ENCODE assay signal across 11 cellular contexts in the genomic region with DNA sequence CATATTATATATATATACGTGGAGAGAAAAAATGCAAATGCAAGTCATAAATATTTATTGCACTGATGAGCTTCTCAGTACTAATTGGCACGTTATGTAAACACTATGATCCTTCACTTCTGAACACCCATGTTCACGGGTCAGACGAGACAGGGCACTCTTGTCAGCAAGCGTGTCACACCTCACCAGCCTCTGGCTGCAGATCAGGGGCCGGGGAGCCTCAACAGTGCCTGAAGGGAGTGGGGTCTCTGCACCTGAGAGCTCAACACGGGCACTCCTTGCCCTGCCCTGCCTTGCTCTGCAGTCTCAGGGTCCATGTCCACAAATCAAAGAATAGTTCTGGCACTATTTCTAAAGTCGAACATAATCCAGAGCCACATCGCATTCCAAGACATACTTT. TPM values are rescaled to one million over a fixed set of nuclear protein-coding genes. Genes with fewer than 3 reads are reported as not detected.
DNase-seq lines count a peak whose midpoint lies in the region; ATAC-seq, FAIRE-seq and TF ChIP-seq lines count a peak whose summit lies in the region.
"Had no signal": no experiment of that assay in that cellular context is flagged by ENCODE, and none has a peak within 500 bp of the region (broad histone marks: within the 10 kb centered on the region; RNA-seq: fewer than 3 reads in every experiment).

No MANE protein-coding gene starts in this region.

- H3K36me3 ChIP-seq in mesenchymal stem cell (ENCODE audit: control insufficient read depth in 1 of 2, insufficient read depth in 2 of 2, low read depth in 1 of 2, low read length in 2 of 2) (no peaks in the 10 kb centered on the region), kidney (ENCODE audit: control insufficient read depth in 1 of 2, insufficient read depth in 2 of 2, low read length in 2 of 2) (no peaks in the 10 kb centered on the region)
- H3K36me3 ChIP-seq: HAP-1, tibial artery had no signal

- H3K79me1 ChIP-seq in mesenchymal stem cell (replicated peaks; ENCODE audit: low read length, poor library complexity, severe bottlenecking), result peaks cover 21% of the 10 kb centered on the region

- no peak for ATAC-seq in stimulated activated naive CD8-positive, alpha-beta T cell treated with anti-CD3 and anti-CD28 coated beads, Interleukin-15, Interleukin-2, amounts not matched to agents 100 U/mL and 50 U/mL, for 24 hours
- no peak for ATAC-seq in HG02759 (IDR thresholded peaks at IDR 0.05; ENCODE audit: unreplicated experiment)

- H3K9me3 Mint-ChIP-seq in stimulated activated naive CD8-positive, alpha-beta T cell treated with anti-CD3 and anti-CD28 coated beads, Interleukin-15, Interleukin-2, amounts not matched to agents 100 ng/mL and 50 ng/mL, for 24 hours, result peaks cover 12% of the 10 kb centered on the region
- peaks cover 5% of the 10 kb centered on the region for H3K9me3 Mint-ChIP-seq in activated CD4-positive, alpha-beta memory T cell treated with anti-CD3 and anti-CD28 coated beads for 36 hours

- H3K18ac ChIP-seq in mesenchymal stem cell (ENCODE audit: low read depth in 1 of 2, low read length in 2 of 2), result peak overlapping the region in 1 of 2 experiments; percentile 70

- CTCF ChIA-PET in activated CD4-positive, alpha-beta memory T cell treated with anti-CD3 and anti-CD28 coated beads for 36 hours (lab: Charles Lee), result interaction anchor here (1.4 to 2.4 kb wide), 3 partner anchors 28 to 107 kb away, joined by 3 to 8 read pairs (median 7); no protein-coding TSS in a partner anchor

- H3K23ac ChIP-seq in mesenchymal stem cell (ENCODE audit: low read length in 2 of 2), result no peak overlapping the region

- H3K27ac Mint-ChIP-seq in stimulated activated naive CD8-positive, alpha-beta T cell treated with anti-CD3 and anti-CD28 coated beads, Interleukin-15, Interleukin-2, amounts not matched to agents 100 ng/mL and 50 ng/mL, for 24 hours, result peak overlapping the region; percentile 53
- H3K27ac Mint-ChIP-seq in activated CD4-positive, alpha-beta memory T cell treated with anti-CD3 and anti-CD28 coated beads for 36 hours, result peak overlapping the region; percentile 97

- FAIRE-seq in kidney (lab: Jason Lieb, UNC), result no peak

- no peak for DNase-seq in stimulated activated naive CD8-positive, alpha-beta T cell treated with anti-CD3 and anti-CD28 coated beads, Interleukin-15, Interleukin-2, amounts not matched to agents 100 U/mL and 50 U/mL, for 24 hours
- DNase-seq in activated CD4-positive, alpha-beta memory T cell treated with anti-CD3 and anti-CD28 coated beads for 36 hours, result no peak
- DNase-seq in mesenchymal stem cell (no peak), H4 (ENCODE audit: low spot score) (no peak), kidney (no peak)
- DNase-seq in stimulated activated CD4-positive, alpha-beta T cell treated with anti-CD3 and anti-CD28 coated beads, Interleukin-15, amount 100 ng/mL, for 24 hours, result no peak
- DNase-seq: stimulated activated CD4-positive, alpha-beta T cell treated with anti-CD3 and anti-CD28 coated beads, Interleukin-2, amount 100 ng/mL, for 48 hours; tibial artery had no signal

- H3K36me3 Mint-ChIP-seq in stimulated activated naive CD8-positive, alpha-beta T cell treated with anti-CD3 and anti-CD28 coated beads, Interleukin-15, Interleukin-2, amounts not matched to agents 100 ng/mL and 50 ng/mL, for 24 hours (ENCODE audit: low read depth), result no peaks in the 10 kb centered on the region
- H3K36me3 Mint-ChIP-seq in activated CD4-positive, alpha-beta memory T cell treated with anti-CD3 and anti-CD28 coated beads for 36 hours, result no peaks in the 10 kb centered on the region

- no peak overlapping the region for H2BK15ac ChIP-seq in mesenchymal stem cell (ENCODE audit: low read depth, poor library complexity, severe bottlenecking)

- 53% methylated on average over 8 of the region's 9 CpGs for WGBS in mesenchymal stem cell

- H3K9ac ChIP-seq in mesenchymal stem cell (ENCODE audit: low read length) (no peak overlapping the region), kidney (ENCODE audit: low read length in 2 of 2) (no peak overlapping the region)

- no peak overlapping the region for H2BK5ac ChIP-seq in mesenchymal stem cell (ENCODE audit: low read depth, low read length, poor library complexity, severe bottlenecking)

- H3K27ac ChIP-seq in mesenchymal stem cell (ENCODE audit: low read length, poor library complexity, severe bottlenecking), result peak overlapping the region; percentile 1
- no peak overlapping the region for H3K27ac ChIP-seq in kidney (ENCODE audit: low read depth in 2 of 2, low read length in 2 of 2)
- H3K27ac ChIP-seq: tibial artery had no signal

- intact Hi-C loops in activated CD4-positive, alpha-beta memory T cell treated with anti-CD3 and anti-CD28 coated beads for 36 hours (cut with micrococcal nuclease), result loop anchor here (2.0 to 5.0 kb wide), 4 partner anchors 20 to 177 kb away; no protein-coding TSS in a partner anchor
- intact Hi-C loops in kidney (cut with DNase I), result no loop called here

- peaks cover 5% of the 10 kb centered on the region for H3K27me3 Mint-ChIP-seq in stimulated activated naive CD8-positive, alpha-beta T cell treated with anti-CD3 and anti-CD28 coated beads, Interleukin-15, Interleukin-2, amounts not matched to agents 100 ng/mL and 50 ng/mL, for 24 hours
- H3K27me3 Mint-ChIP-seq in activated CD4-positive, alpha-beta memory T cell treated with anti-CD3 and anti-CD28 coated beads for 36 hours, result no peaks in the 10 kb centered on the region

- H3K14ac ChIP-seq in mesenchymal stem cell (ENCODE audit: low read length in 2 of 2), result peak overlapping the region in 1 of 2 experiments; percentile 53

- no peak overlapping the region for H4K91ac ChIP-seq in mesenchymal stem cell (ENCODE audit: low read length)

- H3K4me1 Mint-ChIP-seq in stimulated activated naive CD8-positive, alpha-beta T cell treated with anti-CD3 and anti-CD28 coated beads, Interleukin-15, Interleukin-2, amounts not matched to agents 100 ng/mL and 50 ng/mL, for 24 hours (ENCODE audit: low read depth), result peaks cover 66% of the 10 kb centered on the region
- peaks cover 65% of the 10 kb centered on the region for H3K4me1 Mint-ChIP-seq in activated CD4-positive, alpha-beta memory T cell treated with anti-CD3 and anti-CD28 coated beads for 36 hours (ENCODE audit: low read depth)

- no peak for TF ChIP-seq CTCF in kidney (IDR thresholded peaks at IDR 0.05; ENCODE audit: borderline replicate concordance, extremely low read depth, insufficient read depth)

- H3K27me3 ChIP-seq in mesenchymal stem cell (ENCODE audit: control insufficient read depth in 1 of 2, insufficient read depth in 1 of 2, low read length in 2 of 2), result peaks cover 0 to 7% of the 10 kb centered on the region in 2 experiments
- H3K27me3 ChIP-seq: tibial artery had no signal

- H4K8ac ChIP-seq in mesenchymal stem cell (ENCODE audit: low read length), result no peak overlapping the region

- H3K4me1 ChIP-seq in mesenchymal stem cell (ENCODE audit: control insufficient read depth, insufficient read depth, low read depth, low read length) (peaks cover 26% of the 10 kb centered on the region), kidney (ENCODE audit: control insufficient read depth in 1 of 2, insufficient read depth in 1 of 2, low read depth in 1 of 2, low read length in 2 of 2) (peaks cover 22 to 23% of the 10 kb centered on the region in 2 donors)

- H2AFZ ChIP-seq in mesenchymal stem cell (ENCODE audit: low read depth, low read length), result no peak overlapping the region

- H2AK5ac ChIP-seq in mesenchymal stem cell (ENCODE audit: low read length, severe bottlenecking), result no peak overlapping the region

- H3K4me2 ChIP-seq in mesenchymal stem cell (ENCODE audit: low read length, poor library complexity, severe bottlenecking), result peak overlapping the region; percentile 31

- POLR2A ChIA-PET in activated CD4-positive, alpha-beta memory T cell treated with anti-CD3 and anti-CD28 coated beads for 36 hours (lab: Charles Lee), result interaction anchor here (0.9 to 3.0 kb wide), 6 partner anchors 15 to 678 kb away, joined by 3 to 15 read pairs (median 3); no protein-coding TSS in a partner anchor

- no peak overlapping the region for H3K4ac ChIP-seq in mesenchymal stem cell (ENCODE audit: low read depth in 1 of 2, low read length in 2 of 2)

- H3K4me3 Mint-ChIP-seq in stimulated activated naive CD8-positive, alpha-beta T cell treated with anti-CD3 and anti-CD28 coated beads, Interleukin-15, Interleukin-2, amounts not matched to agents 100 ng/mL and 50 ng/mL, for 24 hours, result peak overlapping the region; percentile 89
- H3K4me3 Mint-ChIP-seq in activated CD4-positive, alpha-beta memory T cell treated with anti-CD3 and anti-CD28 coated beads for 36 hours, result peak overlapping the region; percentile 92

- no peak overlapping the region for H2BK120ac ChIP-seq in mesenchymal stem cell (ENCODE audit: low read depth, low read length)

- H3K9me3 ChIP-seq in mesenchymal stem cell (ENCODE audit: control insufficient read depth, low read length) (no peaks in the 10 kb centered on the region), kidney (ENCODE audit: control insufficient read depth in 1 of 2, low read length in 2 of 2) (no peaks in the 10 kb centered on the region)
- H3K9me3 ChIP-seq: HAP-1, tibial artery had no signal

- peak overlapping the region in 1 of 2 experiments; percentile 81 for H2BK12ac ChIP-seq in mesenchymal stem cell (ENCODE audit: low read length in 2 of 2)

- H3K4me3 ChIP-seq in mesenchymal stem cell (ENCODE audit: insufficient read depth in 1 of 2, low read depth in 1 of 2, low read length in 2 of 2) (no peak overlapping the region), kidney (ENCODE audit: low read length in 2 of 2) (peak overlapping the region in 1 of 2 donors; percentile 63)

RNA-seq across cellular contexts. Expression of a gene that starts 0.4 kb away (rescaled TPM):
- 10 to 100 TPM; 25.3 to 26.2 TPM for total RNA-seq in activated CD4-positive, alpha-beta memory T cell treated with anti-CD3 and anti-CD28 coated beads for 36 hours
- polyA plus RNA-seq in mesenchymal stem cell (2013, experiment 1 of 2), result 3.5 TPM
- polyA plus RNA-seq in mesenchymal stem cell (2013, experiment 2 of 2), result 3.6 TPM
- 2.1 and 3.1 TPM in 2 replicates for total RNA-seq in H4 (2014; rRNA removed; shearing (Covaris generic))
- 11.0 TPM for total RNA-seq in kidney
- 3.5 TPM for polyA plus RNA-seq in kidney (ENCODE audit: insufficient read depth, low read depth, low replicate concordance)
